16 cellular contexts compared by ENCODE assay signal in the genomic region with DNA sequence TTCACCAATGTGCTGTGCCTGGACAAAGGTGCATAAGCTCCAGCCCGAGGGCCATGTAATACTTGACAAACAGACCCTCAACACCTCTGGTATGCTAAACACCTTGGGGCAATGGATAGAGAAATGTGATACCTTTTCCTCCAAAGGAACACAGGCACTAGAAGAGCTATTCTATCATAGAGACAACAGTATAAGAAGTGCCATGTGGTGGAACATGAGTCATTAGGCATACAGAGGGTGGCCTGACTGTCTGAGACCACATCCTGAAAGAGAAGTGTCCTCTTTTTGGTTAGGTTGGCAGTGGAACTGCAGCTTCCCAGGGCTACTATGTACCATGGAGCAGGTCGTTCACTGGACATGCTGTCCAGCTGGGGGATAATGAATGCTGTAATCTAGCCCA.
DNase-seq lines count a peak whose midpoint lies in the region; ATAC-seq, FAIRE-seq and TF ChIP-seq lines count a peak whose summit lies in the region.
"Had no signal": no experiment of that assay in that cellular context is flagged by ENCODE, and none has a peak within 500 bp of the region (broad histone marks: within the 10 kb centered on the region; RNA-seq: fewer than 3 reads in every experiment).

No MANE protein-coding gene starts in this region.

- 49 to 57% methylated on average over 2 of the region's 2 CpGs for WGBS in sigmoid colon, 2 donors

- TF ChIP-seq CTCF in NB4 (IDR thresholded peaks at IDR 0.05; ENCODE audit: low read depth, low read length), result no peak
- TF ChIP-seq CTCF in sigmoid colon (IDR thresholded peaks at IDR 0.05), result no peak
- no peak for TF ChIP-seq CTCF in kidney (IDR thresholded peaks at IDR 0.05; ENCODE audit: borderline replicate concordance, extremely low read depth, insufficient read depth)

- no peaks in the 10 kb centered on the region for H3K36me3 ChIP-seq in sigmoid colon
- no peaks in the 10 kb centered on the region for H3K36me3 ChIP-seq in kidney (ENCODE audit: control insufficient read depth in 1 of 2, insufficient read depth in 2 of 2, low read length in 2 of 2)
- H3K36me3 ChIP-seq: SJCRH30 had no signal

- H3K4me1 ChIP-seq in sigmoid colon, result no peaks in the 10 kb centered on the region
- H3K4me1 ChIP-seq in kidney (ENCODE audit: control insufficient read depth in 1 of 2, insufficient read depth in 1 of 2, low read depth in 1 of 2, low read length in 2 of 2), result no peaks in the 10 kb centered on the region
- H3K4me1 ChIP-seq: SJCRH30 had no signal

- H3K9me3 ChIP-seq in sigmoid colon, result no peaks in the 10 kb centered on the region
- no peaks in the 10 kb centered on the region for H3K9me3 ChIP-seq in kidney (ENCODE audit: control insufficient read depth in 1 of 2, low read length in 2 of 2)
- H3K9me3 ChIP-seq: SJCRH30 had no signal

- TF ChIP-seq EP300 in sigmoid colon (IDR thresholded peaks at IDR 0.05), result no peak

- intact Hi-C loops in sigmoid colon (cut with DNase I) (no loop called here), kidney (cut with DNase I) (no loop called here)

- H3K27ac ChIP-seq in sigmoid colon, result no peak overlapping the region
- no peak overlapping the region for H3K27ac ChIP-seq in kidney (ENCODE audit: low read depth in 2 of 2, low read length in 2 of 2)
- H3K27ac ChIP-seq: HL-60, SJCRH30 had no signal

- TF ChIP-seq POLR2A in NB4 (IDR thresholded peaks at IDR 0.05; ENCODE audit: extremely low read depth, insufficient read length) (no peak), sigmoid colon (IDR thresholded peaks at IDR 0.05) (no peak)

- H3K27me3 ChIP-seq in sigmoid colon, result peaks cover 0 to 3% (median 0%) of the 10 kb centered on the region in 3 donors
- H3K27me3 ChIP-seq: SJCRH30 had no signal

- H3K9ac ChIP-seq in kidney (ENCODE audit: low read length in 2 of 2), result no peak overlapping the region

- DNase-seq in NB4 (ENCODE audit: low read depth) (peak; percentile 55), renal cortical epithelial cell (ENCODE audit: low read depth) (peak; percentile 43), sigmoid colon (no peak), iPS-NIHi11 (ENCODE audit: low spot score) (no peak), OCI-M1 (lab: John Stamatoyannopoulos, UW) (no peak), kidney (no peak)
- DNase-seq: activated B cell treated with CpG ODN at 0.5 μM for 24 hours, NCI-H1105, NCI-H526, SJCRH30 had no signal

- no peak for FAIRE-seq in kidney (lab: Jason Lieb, UNC)
- FAIRE-seq: endothelial cell of umbilical vein, GM12892, H54 had no signal

- ATAC-seq in GM18858 (IDR thresholded peaks at IDR 0.05; ENCODE audit: unreplicated experiment) (peak; percentile 58), HG02798 (IDR thresholded peaks at IDR 0.05; ENCODE audit: poor library complexity, unreplicated experiment) (peak; percentile 40)

- H3K4me3 ChIP-seq in NB4 (ENCODE audit: low read depth, low read length), result no peak overlapping the region
- H3K4me3 ChIP-seq in sigmoid colon, result no peak overlapping the region
- no peak overlapping the region for H3K4me3 ChIP-seq in kidney (ENCODE audit: low read length in 2 of 2)
- H3K4me3 ChIP-seq: SJCRH30 had no signal

Comparison
In these comparisons a context has a peak if more than half of its experiments do, and no peak if none do; other contexts are left out.
1. DNase-seq: peak in NB4 (single experiment) and renal cortical epithelial cell (single experiment); none in sigmoid colon (single experiment), iPS-NIHi11 (single experiment), OCI-M1 (single experiment) and kidney (single experiment).